In the genomic region with DNA sequence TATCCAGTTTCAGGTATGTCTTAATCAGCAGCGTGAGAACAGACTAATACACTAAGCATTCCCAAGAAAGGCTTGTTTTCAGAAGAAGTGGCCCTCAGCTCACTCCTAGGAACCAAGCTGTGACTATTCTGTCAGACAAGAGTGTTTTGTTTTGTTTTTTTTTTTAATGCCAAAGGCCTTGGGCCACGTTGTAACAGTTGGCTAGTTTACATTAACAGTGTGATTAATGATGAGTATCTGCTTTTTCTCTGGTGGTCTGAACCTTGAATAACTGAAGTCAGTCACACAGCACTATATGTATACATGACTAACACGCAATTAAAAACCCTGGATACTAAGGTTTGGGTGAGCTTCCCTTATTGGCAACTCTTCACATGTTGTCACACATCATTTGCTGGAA, we compare ENCODE assay signal across 20 cellular contexts.
"Had no signal": no experiment of that assay in that cellular context is flagged by ENCODE, and none has a peak within 500 bp of the region (broad histone marks: within the 10 kb centered on the region; RNA-seq: fewer than 3 reads in every experiment).

No MANE protein-coding gene starts in this region.

- H3K9me3 ChIP-seq: gastroesophageal sphincter, mucosa of descending colon, tibial artery, uterus had no signal

- H3K4me3 Mint-ChIP-seq: activated CD4-positive, alpha-beta T cell treated with anti-CD3 and anti-CD28 coated beads, Interleukin-2, amount 10 ng/mL, durations not matched to agents 24 days and 14 days; activated CD8-positive, alpha-beta T cell treated with anti-CD3 and anti-CD28 coated beads, Interleukin-2, amount 10 ng/mL, durations not matched to agents 7 days and 5 days; activated naive CD8-positive, alpha-beta T cell; activated T-cell treated with anti-CD3 and anti-CD28 coated beads, Interleukin-2, amount 50 U/mL, for 72 hours; brain; naive thymus-derived CD4-positive, alpha-beta T cell; stimulated activated memory B cell treated with anti-CD40 and anti-IgM and Interleukin-4, amounts not matched to agents 10 μg/mL and 1 μg/mL and 100 μg/mL, for 72 hours had no signal

- H3K4me1 ChIP-seq: uterus had no signal

- H3K4me3 ChIP-seq: gastroesophageal sphincter, heart right ventricle, mucosa of descending colon, tibial artery, uterus had no signal

- H3K27me3 ChIP-seq: gastroesophageal sphincter, heart right ventricle, tibial artery, uterus had no signal

- H3K27ac Mint-ChIP-seq: activated CD4-positive, alpha-beta T cell treated with anti-CD3 and anti-CD28 coated beads, Interleukin-2, amount 10 ng/mL, durations not matched to agents 24 days and 14 days; activated CD8-positive, alpha-beta T cell treated with anti-CD3 and anti-CD28 coated beads, Interleukin-2, amount 10 ng/mL, durations not matched to agents 7 days and 5 days; activated naive CD8-positive, alpha-beta T cell; activated T-cell treated with anti-CD3 and anti-CD28 coated beads, Interleukin-2, amount 50 U/mL, for 72 hours; brain; naive thymus-derived CD4-positive, alpha-beta T cell; stimulated activated memory B cell treated with anti-CD40 and anti-IgM and Interleukin-4, amounts not matched to agents 10 μg/mL and 1 μg/mL and 100 μg/mL, for 72 hours had no signal

- ATAC-seq: activated CD8-positive, alpha-beta T cell treated with anti-CD3 and anti-CD28 coated beads, Interleukin-2, amount 10 ng/mL, durations not matched to agents 7 days and 5 days; activated T-cell treated with anti-CD3 and anti-CD28 coated beads, Interleukin-2, amount 50 U/mL, for 72 hours; gastroesophageal sphincter; heart right ventricle; mucosa of descending colon; naive thymus-derived CD4-positive, alpha-beta T cell; stimulated activated memory B cell treated with anti-CD40 and anti-IgM and Interleukin-4, amounts not matched to agents 10 μg/mL and 1 μg/mL and 100 μg/mL, for 72 hours had no signal

- H3K27ac ChIP-seq: gastroesophageal sphincter, tibial artery, uterus had no signal

- H3K36me3 ChIP-seq: gastroesophageal sphincter, heart right ventricle, tibial artery, uterus had no signal

- DNase-seq: activated CD4-positive, alpha-beta T cell treated with anti-CD3 and anti-CD28 coated beads, Interleukin-2, amount 10 ng/mL, durations not matched to agents 24 days and 14 days; activated CD4-positive, CD25-positive, alpha-beta regulatory T cell; activated CD8-positive, alpha-beta memory T cell treated with anti-CD3 and anti-CD28 coated beads, Interleukin-2, amount 50 U/mL, for 4 hours; activated CD8-positive, alpha-beta T cell treated with anti-CD3 and anti-CD28 coated beads, Interleukin-2, amount 10 ng/mL, durations not matched to agents 7 days and 5 days; activated gamma-delta T cell treated with Interleukin-2 at 50 U/mL for 16 hours; activated T-cell treated with anti-CD3 and anti-CD28 coated beads, Interleukin-2, amount 50 U/mL, for 72 hours; amniotic stem cell; cortex of kidney; effector CD8-positive, alpha-beta T cell; heart right ventricle; mucosa of descending colon; naive thymus-derived CD4-positive, alpha-beta T cell; retina; stimulated activated CD4-positive, alpha-beta T cell treated with anti-CD3 and anti-CD28 coated beads, Interleukin-2, amount 100 ng/mL, for 48 hours; tibial artery; uterus had no signal

- H3K27me3 Mint-ChIP-seq: activated CD4-positive, alpha-beta T cell treated with anti-CD3 and anti-CD28 coated beads, Interleukin-2, amount 10 ng/mL, durations not matched to agents 24 days and 14 days; activated naive CD8-positive, alpha-beta T cell; brain; naive thymus-derived CD4-positive, alpha-beta T cell; stimulated activated memory B cell treated with anti-CD40 and anti-IgM and Interleukin-4, amounts not matched to agents 10 μg/mL and 1 μg/mL and 100 μg/mL, for 72 hours had no signal
